In genomic region chrX:136643243-136643642, GRCh38 we compare ENCODE assay signal across 24 cellular contexts. TPM values are rescaled to one million over a fixed set of nuclear protein-coding genes. Genes with fewer than 3 reads are reported as not detected.
DNase-seq lines count a peak whose midpoint lies in the region; ATAC-seq and TF ChIP-seq lines count a peak whose summit lies in the region.
"Had no signal": no experiment of that assay in that cellular context is flagged by ENCODE, and none has a peak within 500 bp of the region (broad histone marks: within the 10 kb centered on the region; RNA-seq: fewer than 3 reads in every experiment).

No MANE protein-coding gene starts in this region.

- H3K27me3 ChIP-seq in BLaER1 (peaks cover 84% of the 10 kb centered on the region), esophagus squamous epithelium (no peaks in the 10 kb centered on the region)
- H3K27me3 ChIP-seq in CD4-positive, alpha-beta memory T cell (ENCODE audit: insufficient read depth, low read length) = no peaks in the 10 kb centered on the region
- H3K27me3 ChIP-seq: foreskin keratinocyte, spleen had no signal

- H3K27ac Mint-ChIP-seq in CD4-positive, alpha-beta memory T cell = peak overlapping the region; percentile 61 to 97 (median 92)
- peak overlapping the region; percentile 85 for H3K27ac Mint-ChIP-seq in T-helper 17 cell
- peak overlapping the region; percentile 22 for H3K27ac Mint-ChIP-seq in central memory CD8-positive, alpha-beta T cell (ENCODE audit: low read depth)

- no peaks in the 10 kb centered on the region for H3K9me3 Mint-ChIP-seq in CD4-positive, alpha-beta memory T cell
- H3K9me3 Mint-ChIP-seq in central memory CD8-positive, alpha-beta T cell = peaks cover 6% of the 10 kb centered on the region

- H3K36me3 Mint-ChIP-seq in CD4-positive, alpha-beta memory T cell = peaks cover 0 to 5% of the 10 kb centered on the region in 2 donors
- no peaks in the 10 kb centered on the region for H3K36me3 Mint-ChIP-seq in T-helper 17 cell (ENCODE audit: low read depth)
- H3K36me3 Mint-ChIP-seq in central memory CD8-positive, alpha-beta T cell (ENCODE audit: insufficient read depth) = peaks cover 1% of the 10 kb centered on the region

- ATAC-seq in T-helper 17 cell (no peak), GM18867 (IDR thresholded peaks at IDR 0.05; ENCODE audit: unreplicated experiment) (no peak), GM21619 (IDR thresholded peaks at IDR 0.05; ENCODE audit: unreplicated experiment) (no peak)
- ATAC-seq in central memory CD8-positive, alpha-beta T cell (replicated peaks; ENCODE audit: extremely low read depth, poor library complexity, severe bottlenecking) = no peak
- ATAC-seq: foreskin keratinocyte had no signal

- H3K36me3 ChIP-seq in BLaER1 (no peaks in the 10 kb centered on the region), esophagus squamous epithelium (no peaks in the 10 kb centered on the region)
- H3K36me3 ChIP-seq in CD4-positive, alpha-beta memory T cell (ENCODE audit: insufficient read depth, low read length) = no peaks in the 10 kb centered on the region
- H3K36me3 ChIP-seq: spleen had no signal

- peaks cover 51 to 87% (median 69%) of the 10 kb centered on the region in 4 donors for H3K4me1 Mint-ChIP-seq in CD4-positive, alpha-beta memory T cell
- H3K4me1 Mint-ChIP-seq in T-helper 17 cell = peaks cover 51% of the 10 kb centered on the region
- peaks cover 54% of the 10 kb centered on the region for H3K4me1 Mint-ChIP-seq in central memory CD8-positive, alpha-beta T cell

- H4K20me1 ChIP-seq in BLaER1 = no peaks in the 10 kb centered on the region

- no peak overlapping the region for H3K27ac ChIP-seq in BLaER1
- peak overlapping the region; percentile 48 for H3K27ac ChIP-seq in CD4-positive, alpha-beta memory T cell (ENCODE audit: low read depth, low read length)
- no peak overlapping the region for H3K27ac ChIP-seq in esophagus squamous epithelium
- H3K27ac ChIP-seq: foreskin keratinocyte, GM23248 had no signal

- H3K4me3 ChIP-seq in BLaER1 (no peak overlapping the region), esophagus squamous epithelium (no peak overlapping the region)
- H3K4me3 ChIP-seq in CD4-positive, alpha-beta memory T cell (ENCODE audit: low read length in 2 of 2) = no peak overlapping the region
- H3K4me3 ChIP-seq: GM23248, spleen had no signal

- intact Hi-C loops in CD4-positive, alpha-beta memory T cell (cut with micrococcal nuclease) = no loop called here
- intact Hi-C loops in esophagus squamous epithelium (cut with DNase I) = no loop called here

- CTCF ChIA-PET in CD4-positive, alpha-beta memory T cell (lab: Charles Lee; ENCODE audit: partially characterized antibody) = interaction anchor here (1.0 to 3.8 kb wide), 3 partner anchors 8 to 34 kb away, joined by 3 to 11 read pairs (median 4); no protein-coding TSS in a partner anchor

- H3K4me3 Mint-ChIP-seq in CD4-positive, alpha-beta memory T cell = peak overlapping the region; percentile 51 to 90 (median 64)
- peak overlapping the region; percentile 53 for H3K4me3 Mint-ChIP-seq in T-helper 17 cell
- peak overlapping the region; percentile 51 for H3K4me3 Mint-ChIP-seq in central memory CD8-positive, alpha-beta T cell

- no peak overlapping the region for H3K9ac ChIP-seq in BLaER1
- H3K9ac ChIP-seq: GM23248 had no signal

- H3K27me3 Mint-ChIP-seq in CD4-positive, alpha-beta memory T cell = no peaks in the 10 kb centered on the region
- H3K27me3 Mint-ChIP-seq in T-helper 17 cell = no peaks in the 10 kb centered on the region
- H3K27me3 Mint-ChIP-seq in central memory CD8-positive, alpha-beta T cell = no peaks in the 10 kb centered on the region

- peak in 1 of 5 donors; percentile 37 for DNase-seq in CD4-positive, alpha-beta memory T cell
- no peak for DNase-seq in T-helper 17 cell
- no peak for DNase-seq in central memory CD8-positive, alpha-beta T cell (ENCODE audit: low spot score in 2 of 2)
- no peak for DNase-seq in esophagus squamous epithelium (lab: John Stamatoyannopoulos, UW)
- no peak for DNase-seq in NCI-H774 (lab: John Stamatoyannopoulos, UW)
- DNase-seq: activated CD4-positive, CD25-positive, alpha-beta regulatory T cell treated with anti-CD3 and anti-CD28 coated beads, Interleukin-2, amount 50 U/mL, for 72 hours; foreskin keratinocyte; GM23248; NCI-H1417; NCI-H510A; occipital lobe; spleen; stimulated activated CD4-positive, alpha-beta T cell treated with anti-CD3 and anti-CD28 coated beads, Interleukin-4, amount 100 ng/mL, for 4 hours; substantia nigra; T-helper 9 cell had no signal

- H3K4me2 ChIP-seq in BLaER1 = peak overlapping the region; percentile 26

- WGBS in esophagus squamous epithelium, 2 donors = 57 to 67% methylated on average over 1 of the region's 1 CpG

- H3K9me3 ChIP-seq in BLaER1 (peaks cover 11% of the 10 kb centered on the region), T-helper 17 cell (ENCODE audit: control insufficient read depth, low read length, poor library complexity, severe bottlenecking) (no peaks in the 10 kb centered on the region), esophagus squamous epithelium (no peaks in the 10 kb centered on the region)
- no peaks in the 10 kb centered on the region for H3K9me3 ChIP-seq in CD4-positive, alpha-beta memory T cell (ENCODE audit: control insufficient read depth in 1 of 2, low read length in 2 of 2)
- H3K9me3 ChIP-seq: spleen had no signal

- POLR2A ChIA-PET in CD4-positive, alpha-beta memory T cell (lab: Charles Lee; ENCODE audit: partially characterized antibody) = interaction anchor here (1.0 to 4.8 kb wide), 4 partner anchors 8 to 16 kb away, joined by 3 to 40 read pairs (median 14); no protein-coding TSS in a partner anchor

- no peak for TF ChIP-seq POLR2A in esophagus squamous epithelium (IDR thresholded peaks at IDR 0.05)

- TF ChIP-seq CTCF in esophagus squamous epithelium (IDR thresholded peaks at IDR 0.05) = no peak

- H3K4me1 ChIP-seq in BLaER1 (peaks cover 18% of the 10 kb centered on the region), esophagus squamous epithelium (no peaks in the 10 kb centered on the region)
- peaks cover 82% of the 10 kb centered on the region for H3K4me1 ChIP-seq in CD4-positive, alpha-beta memory T cell (ENCODE audit: insufficient read depth, low read length)
- H3K4me1 ChIP-seq: foreskin keratinocyte had no signal

RNA-seq across cellular contexts. Expression of gene CD40LG, which starts 4.7 kb away (rescaled TPM):
- total RNA-seq in CD4-positive, alpha-beta memory T cell = 10 to 100 TPM; 68.4 to 75.0 TPM
- 100 to 1,000 TPM; 109 to 137 TPM for polyA plus RNA-seq in CD4-positive, alpha-beta memory T cell
- 10 to 100 TPM; 34.8 to 60.7 TPM for total RNA-seq in T-helper 17 cell
- total RNA-seq in esophagus squamous epithelium = under 1 TPM in 3 of 4 donors, not detected in 1; 0.13 to 0.67 (median 0.38) TPM
- total RNA-seq: cardiac septum, dermis microvascular lymphatic vessel endothelial cell, foreskin keratinocyte, GM23248, lower leg skin, MCF 10A, occipital lobe, SK-MEL-5, ureter had no signal
- polyA plus RNA-seq: foreskin keratinocyte, GM23248 had no signal

Comparison
In these comparisons a context has a peak if more than half of its experiments do, and no peak if none do; other contexts are left out.
1. H3K27ac Mint-ChIP-seq: peak in every context shown above with its lines; median percentile 92 in CD4-positive, alpha-beta memory T cell; 85 in T-helper 17 cell; 22 in central memory CD8-positive, alpha-beta T cell.
2. RNA of gene CD40LG, which starts 4.7 kb away (total RNA-seq): 68.4 to 75.0 TPM in CD4-positive, alpha-beta memory T cell and 34.8 to 60.7 TPM in T-helper 17 cell; 0.13 to 0.67 TPM in esophagus squamous epithelium; every median in the first group is over 10 times any median in the second.
3. Peak in every context shown above with its lines, with median percentiles within 50 percentile points of each other: H3K4me3 Mint-ChIP-seq.